11 cellular contexts compared by ENCODE assay signal in the genomic region with DNA sequence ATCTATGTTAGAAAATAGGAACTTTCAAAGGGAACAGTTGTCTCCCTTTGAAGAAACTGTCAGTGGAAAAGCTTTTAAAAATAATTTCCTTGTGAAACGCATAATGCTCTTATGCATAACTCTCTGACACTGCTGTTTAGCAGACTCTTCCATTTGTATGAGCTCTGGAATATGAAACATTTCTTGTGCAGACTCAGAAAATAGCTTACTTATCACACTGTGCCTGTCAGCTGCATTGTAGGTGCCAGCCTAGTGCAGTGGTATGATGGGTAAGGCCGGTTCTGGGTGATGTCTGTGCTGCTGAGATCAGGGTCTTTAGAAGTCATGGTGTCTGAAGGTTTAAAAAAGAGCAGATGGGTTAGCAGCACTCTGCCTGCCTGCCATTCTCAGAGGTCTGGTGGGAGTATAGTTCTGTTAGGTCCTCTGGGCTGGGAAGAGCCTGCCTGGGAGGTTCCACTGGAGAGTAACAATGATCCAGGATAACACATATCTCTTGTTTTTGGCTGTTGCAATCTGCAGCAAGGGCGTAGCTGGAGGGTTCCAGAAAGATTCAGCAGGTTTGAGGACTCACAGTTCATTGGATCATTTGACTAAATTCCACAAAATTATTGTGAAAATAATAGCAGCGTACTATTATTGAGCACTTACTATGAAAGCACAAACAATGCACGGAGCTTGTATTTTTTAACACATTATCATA.
"Had no signal": no experiment of that assay in that cellular context is flagged by ENCODE, and none has a peak within 500 bp of the region (broad histone marks: within the 10 kb centered on the region; RNA-seq: fewer than 3 reads in every experiment).

No MANE protein-coding gene starts in this region.

- H3K9me3 ChIP-seq: colonic mucosa, sigmoid colon, thyroid gland had no signal

- H3K4me1 ChIP-seq: colonic mucosa, neural progenitor cell, sigmoid colon, thyroid gland had no signal

- H3K27ac ChIP-seq: colonic mucosa, neural progenitor cell, sigmoid colon, thyroid gland had no signal

- H3K36me3 ChIP-seq: colonic mucosa, neural progenitor cell, sigmoid colon, thyroid gland had no signal

- H3K27me3 ChIP-seq: colonic mucosa, neural progenitor cell, sigmoid colon, thyroid gland had no signal

- DNase-seq: activated CD4-positive, alpha-beta T cell treated with anti-CD3 and anti-CD28 coated beads, Interleukin-2, amount 50 U/mL, for 4 hours; activated CD4-positive, CD25-positive, alpha-beta regulatory T cell treated with anti-CD3 and anti-CD28 coated beads, Interleukin-2, amount 50 U/mL, for 72 hours; activated naive CD4-positive, alpha-beta T cell treated with anti-CD3 and anti-CD28 coated beads, Interleukin-2, amount 10 ng/mL, durations not matched to agents 7 days and 5 days; central memory CD4-positive, alpha-beta T cell; colonic mucosa; midbrain; sigmoid colon; stimulated activated CD4-positive, alpha-beta T cell treated with anti-CD3 and anti-CD28 coated beads, Interleukin-1b, Interleukin-23, amount 100 ng/mL, for 48 hours; SW 1271; thyroid gland had no signal

- H3K4me3 ChIP-seq: colonic mucosa, neural progenitor cell, sigmoid colon, thyroid gland had no signal
